ENCODE assay signal across 1 cellular context in the genomic region with DNA sequence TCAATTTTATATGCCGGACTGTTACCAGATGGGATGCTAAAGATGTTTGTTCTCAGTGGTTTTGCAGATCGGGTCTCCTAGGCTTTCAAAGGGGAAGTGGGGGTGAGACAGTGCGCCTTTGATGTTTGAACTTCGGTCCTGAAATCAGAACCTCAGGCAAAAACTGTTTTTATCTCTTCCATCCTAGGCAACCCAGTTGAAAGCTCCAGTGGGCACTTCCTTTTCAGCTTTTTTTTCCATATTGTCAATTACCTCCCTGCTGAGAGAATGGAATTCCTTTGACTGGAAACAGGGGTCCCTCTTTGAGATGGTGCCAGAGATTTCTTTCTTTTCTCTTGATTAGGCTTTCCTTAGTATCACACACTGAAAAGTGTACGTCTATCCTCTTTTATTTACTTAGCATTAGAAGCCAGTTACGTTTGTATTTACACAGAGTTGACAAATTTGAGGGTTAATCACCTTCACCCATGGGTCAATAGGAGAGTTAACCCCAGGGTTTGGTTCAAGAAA.
TF ChIP-seq lines count a peak whose summit lies in the region.

No MANE protein-coding gene starts in this region.

TF ChIP-seq in HepG2, 621 proteins besides CTCF, POLR2A, EP300 and RAD21 (continued from another document and continues in another):
- no peak for TF ChIP-seq ZBTB4 (CRISPR knock-in tag; IDR thresholded peaks at IDR 0.05; ENCODE audit: borderline replicate concordance)
- TF ChIP-seq ZNF652 (CRISPR knock-in tag; IDR thresholded peaks at IDR 0.05; ENCODE audit: borderline replicate concordance, low read depth), result peak; percentile 84
- TF ChIP-seq, protein P1, sequence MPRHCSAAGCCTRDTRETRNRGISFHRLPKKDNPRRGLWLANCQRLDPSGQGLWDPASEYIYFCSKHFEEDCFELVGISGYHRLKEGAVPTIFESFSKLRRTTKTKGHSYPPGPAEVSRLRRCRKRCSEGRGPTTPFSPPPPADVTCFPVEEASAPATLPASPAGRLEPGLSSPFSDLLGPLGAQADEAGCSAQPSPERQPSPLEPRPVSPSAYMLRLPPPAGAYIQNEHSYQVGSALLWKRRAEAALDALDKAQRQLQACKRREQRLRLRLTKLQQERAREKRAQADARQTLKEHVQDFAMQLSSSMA (CRISPR knock-in tag; IDR thresholded peaks at IDR 0.05), result no peak
- no peak for TF ChIP-seq SMYD3 (CRISPR knock-in tag; IDR thresholded peaks at IDR 0.05)
- TF ChIP-seq, protein P2, sequence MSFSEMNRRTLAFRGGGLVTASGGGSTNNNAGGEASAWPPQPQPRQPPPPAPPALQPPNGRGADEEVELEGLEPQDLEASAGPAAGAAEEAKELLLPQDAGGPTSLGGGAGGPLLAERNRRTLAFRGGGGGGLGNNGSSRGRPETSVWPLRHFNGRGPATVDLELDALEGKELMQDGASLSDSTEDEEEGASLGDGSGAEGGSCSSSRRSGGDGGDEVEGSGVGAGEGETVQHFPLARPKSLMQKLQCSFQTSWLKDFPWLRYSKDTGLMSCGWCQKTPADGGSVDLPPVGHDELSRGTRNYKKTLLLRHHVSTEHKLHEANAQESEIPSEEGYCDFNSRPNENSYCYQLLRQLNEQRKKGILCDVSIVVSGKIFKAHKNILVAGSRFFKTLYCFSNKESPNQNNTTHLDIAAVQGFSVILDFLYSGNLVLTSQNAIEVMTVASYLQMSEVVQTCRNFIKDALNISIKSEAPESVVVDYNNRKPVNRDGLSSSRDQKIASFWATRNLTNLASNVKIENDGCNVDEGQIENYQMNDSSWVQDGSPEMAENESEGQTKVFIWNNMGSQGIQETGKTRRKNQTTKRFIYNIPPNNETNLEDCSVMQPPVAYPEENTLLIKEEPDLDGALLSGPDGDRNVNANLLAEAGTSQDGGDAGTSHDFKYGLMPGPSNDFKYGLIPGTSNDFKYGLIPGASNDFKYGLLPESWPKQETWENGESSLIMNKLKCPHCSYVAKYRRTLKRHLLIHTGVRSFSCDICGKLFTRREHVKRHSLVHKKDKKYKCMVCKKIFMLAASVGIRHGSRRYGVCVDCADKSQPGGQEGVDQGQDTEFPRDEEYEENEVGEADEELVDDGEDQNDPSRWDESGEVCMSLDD (CRISPR knock-in tag; IDR thresholded peaks at IDR 0.05; ENCODE audit: borderline replicate concordance), result 0 out of 2 replicates have a peak, but pooled peaks have one; percentile 25
- TF ChIP-seq, protein P3, sequence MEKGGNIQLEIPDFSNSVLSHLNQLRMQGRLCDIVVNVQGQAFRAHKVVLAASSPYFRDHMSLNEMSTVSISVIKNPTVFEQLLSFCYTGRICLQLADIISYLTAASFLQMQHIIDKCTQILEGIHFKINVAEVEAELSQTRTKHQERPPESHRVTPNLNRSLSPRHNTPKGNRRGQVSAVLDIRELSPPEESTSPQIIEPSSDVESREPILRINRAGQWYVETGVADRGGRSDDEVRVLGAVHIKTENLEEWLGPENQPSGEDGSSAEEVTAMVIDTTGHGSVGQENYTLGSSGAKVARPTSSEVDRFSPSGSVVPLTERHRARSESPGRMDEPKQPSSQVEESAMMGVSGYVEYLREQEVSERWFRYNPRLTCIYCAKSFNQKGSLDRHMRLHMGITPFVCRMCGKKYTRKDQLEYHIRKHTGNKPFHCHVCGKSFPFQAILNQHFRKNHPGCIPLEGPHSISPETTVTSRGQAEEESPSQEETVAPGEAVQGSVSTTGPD (CRISPR knock-in tag; IDR thresholded peaks at IDR 0.05), result 0 out of 2 replicates have a peak, but pooled peaks have one; percentile 4
- TF ChIP-seq TBX2 (CRISPR knock-in tag; IDR thresholded peaks at IDR 0.05; ENCODE audit: borderline replicate concordance), result peak; percentile 82
- TF ChIP-seq FOXA3 (CRISPR knock-in tag; IDR thresholded peaks at IDR 0.05), result peak; percentile 83
- no peak for TF ChIP-seq TBP (CRISPR knock-in tag; IDR thresholded peaks at IDR 0.05)
- no peak for TF ChIP-seq FOXK2 (IDR thresholded peaks at IDR 0.05)
- TF ChIP-seq ARID4A (CRISPR knock-in tag; IDR thresholded peaks at IDR 0.05; ENCODE audit: borderline replicate concordance), result no peak
- TF ChIP-seq RXRA (CRISPR knock-in tag; IDR thresholded peaks at IDR 0.05), result peak; percentile 27; the same call in 1 of the 2 replicates
- TF ChIP-seq MIXL1 (CRISPR knock-in tag; IDR thresholded peaks at IDR 0.05), result peak; percentile 63; the same call in 1 of the 2 replicates
- 0 out of 2 replicates have a peak, but pooled peaks have one; percentile 40 for TF ChIP-seq POGZ (CRISPR knock-in tag; IDR thresholded peaks at IDR 0.05)
- TF ChIP-seq ZNF33A (CRISPR knock-in tag; IDR thresholded peaks at IDR 0.05; ENCODE audit: borderline replicate concordance), result no peak
- TF ChIP-seq ZNF224 (CRISPR knock-in tag; IDR thresholded peaks at IDR 0.05), result no peak
- TF ChIP-seq AKNA (CRISPR knock-in tag; IDR thresholded peaks at IDR 0.05; ENCODE audit: borderline replicate concordance), result no peak
- TF ChIP-seq ZNF362 (CRISPR knock-in tag; IDR thresholded peaks at IDR 0.05; ENCODE audit: borderline replicate concordance), result peak; percentile 84; the same call in 1 of the 2 replicates
- TF ChIP-seq NBN (conservative IDR thresholded peaks at IDR 0.05), result no peak
- TF ChIP-seq ELF3 (CRISPR knock-in tag; IDR thresholded peaks at IDR 0.05), result peak; percentile 81
- peak; percentile 74 to 94; a peak in 2 of 4 replicates for TF ChIP-seq NR2F1 (CRISPR knock-in tag; IDR thresholded peaks at IDR 0.05)
- TF ChIP-seq SOX6 (IDR thresholded peaks at IDR 0.05), result no peak
- TF ChIP-seq SOX6 (CRISPR knock-in tag; IDR thresholded peaks at IDR 0.05), result peak; percentile 75
- TF ChIP-seq, protein P4, sequence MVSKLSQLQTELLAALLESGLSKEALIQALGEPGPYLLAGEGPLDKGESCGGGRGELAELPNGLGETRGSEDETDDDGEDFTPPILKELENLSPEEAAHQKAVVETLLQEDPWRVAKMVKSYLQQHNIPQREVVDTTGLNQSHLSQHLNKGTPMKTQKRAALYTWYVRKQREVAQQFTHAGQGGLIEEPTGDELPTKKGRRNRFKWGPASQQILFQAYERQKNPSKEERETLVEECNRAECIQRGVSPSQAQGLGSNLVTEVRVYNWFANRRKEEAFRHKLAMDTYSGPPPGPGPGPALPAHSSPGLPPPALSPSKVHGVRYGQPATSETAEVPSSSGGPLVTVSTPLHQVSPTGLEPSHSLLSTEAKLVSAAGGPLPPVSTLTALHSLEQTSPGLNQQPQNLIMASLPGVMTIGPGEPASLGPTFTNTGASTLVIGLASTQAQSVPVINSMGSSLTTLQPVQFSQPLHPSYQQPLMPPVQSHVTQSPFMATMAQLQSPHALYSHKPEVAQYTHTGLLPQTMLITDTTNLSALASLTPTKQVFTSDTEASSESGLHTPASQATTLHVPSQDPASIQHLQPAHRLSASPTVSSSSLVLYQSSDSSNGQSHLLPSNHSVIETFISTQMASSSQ (IDR thresholded peaks at IDR 0.05; ENCODE audit: low read depth), result 0 out of 2 replicates have a peak, but pooled peaks have one; percentile 28
- TF ChIP-seq, protein P4 (CRISPR knock-in tag; IDR thresholded peaks at IDR 0.05; ENCODE audit: borderline replicate concordance), result 0 out of 2 replicates have a peak, but pooled peaks have one; percentile 23
- peak; percentile 94 for TF ChIP-seq NR2F6 (IDR thresholded peaks at IDR 0.05)
- peak; percentile 88 for TF ChIP-seq NR2F6 (CRISPR knock-in tag; IDR thresholded peaks at IDR 0.05)
- TF ChIP-seq TCF7 (IDR thresholded peaks at IDR 0.05; ENCODE audit: low read depth), result peak; percentile 92
- TF ChIP-seq SMAD1 (CRISPR knock-in tag; IDR thresholded peaks at IDR 0.05; ENCODE audit: borderline replicate concordance, low read depth), result no peak
- no peak for TF ChIP-seq MYC (CRISPR knock-in tag; IDR thresholded peaks at IDR 0.05; ENCODE audit: borderline replicate concordance)
